ENCODE assay signal across 18 cellular contexts in the genomic region with DNA sequence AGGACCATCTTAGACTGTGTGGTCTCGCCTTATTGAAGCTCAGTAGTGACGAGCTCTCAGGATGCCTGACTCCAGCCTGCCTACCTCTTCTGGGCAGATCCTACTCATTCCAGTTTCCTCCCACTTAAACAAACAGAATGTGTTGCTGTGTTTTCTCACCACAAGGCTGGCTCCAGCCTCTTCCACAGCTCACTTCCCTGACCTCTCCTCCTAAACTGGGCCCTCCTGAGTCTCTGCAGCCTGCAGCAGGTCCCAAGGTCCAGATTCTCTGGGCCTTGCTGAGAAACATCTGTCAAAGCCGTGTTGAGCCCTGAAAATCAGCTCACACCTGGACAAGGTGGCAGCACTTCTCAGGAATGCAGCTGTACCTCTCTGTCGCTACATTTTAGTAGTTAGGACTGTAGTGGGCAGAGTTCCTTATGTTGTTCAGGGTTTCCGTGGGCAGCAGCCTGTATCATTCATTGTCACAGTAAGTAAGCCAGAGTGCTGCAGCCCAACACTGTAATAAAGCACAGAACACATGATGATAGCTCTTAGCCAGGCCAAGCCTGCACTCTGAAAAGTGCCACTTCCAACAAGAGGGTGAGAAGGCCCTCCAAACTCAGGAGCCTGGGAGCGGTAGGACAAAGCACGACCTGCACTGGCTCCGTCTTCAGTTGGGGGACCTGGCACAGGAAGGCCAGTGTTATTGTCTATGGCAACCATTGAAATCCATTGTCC.
A peak's percentile ranks its signal among the peaks of the same experiment; 100 is the strongest.
DNase-seq lines count a peak whose midpoint lies in the region; ATAC-seq lines count a peak whose summit lies in the region.
"Had no signal": no experiment of that assay in that cellular context is flagged by ENCODE, and none has a peak within 500 bp of the region (broad histone marks: within the 10 kb centered on the region; RNA-seq: fewer than 3 reads in every experiment).

No MANE protein-coding gene starts in this region.

- intact Hi-C loops in sciatic nerve (cut with DNase I), result no loop called here

- ATAC-seq in sciatic nerve, result peak; percentile 15
- ATAC-seq in HG03095 (IDR thresholded peaks at IDR 0.05; ENCODE audit: unreplicated experiment), result no peak
- no peak for ATAC-seq in HG02885 (IDR thresholded peaks at IDR 0.05; ENCODE audit: poor library complexity, unreplicated experiment)
- no peak for ATAC-seq in GM18870 (IDR thresholded peaks at IDR 0.05; ENCODE audit: unreplicated experiment)
- ATAC-seq: activated CD8-positive, alpha-beta T cell treated with anti-CD3 and anti-CD28 coated beads for 36 hours; left ventricle myocardium superior; SK-N-SH treated with all-trans-retinoic acid at 6 μM for 48 hours had no signal

- DNase-seq in NCI-H1417 (lab: John Stamatoyannopoulos, UW), result peak; percentile 60 to 96 (median 71)
- no peak for DNase-seq in NCI-H1417 treated with DMSO at 0.1 percent for 48 hours (lab: John Stamatoyannopoulos, UW)
- peak; percentile 98 for DNase-seq in NCI-H2029 treated with DMSO at 0.1 percent for 48 hours (lab: John Stamatoyannopoulos, UW)
- DNase-seq in kidney glomerular epithelial cell (lab: John Stamatoyannopoulos, UW), result peak; percentile 45
- no peak for DNase-seq in sciatic nerve (ENCODE audit: low spot score)
- DNase-seq: 8988T; activated CD4-positive, CD25-positive, alpha-beta regulatory T cell; activated CD8-positive, alpha-beta T cell treated with anti-CD3 and anti-CD28 coated beads for 36 hours; activated T-cell treated with anti-CD3 and anti-CD28 coated beads, Interleukin-2, amount 50 U/mL, for 1 hour; adrenal gland; left ventricle myocardium superior; NCI-H1048; nucleus accumbens; RPMI8226 had no signal

Comparison
In these comparisons a context has a peak if more than half of its experiments do, and no peak if none do; other contexts are left out.
1. DNase-seq: peak in NCI-H1417 (3 of 3), NCI-H2029 treated with DMSO at 0.1 percent for 48 hours (single experiment) and kidney glomerular epithelial cell (single experiment); none in NCI-H1417 treated with DMSO at 0.1 percent for 48 hours (single experiment) and sciatic nerve (single experiment).